8 cellular contexts compared by ENCODE assay signal in genomic region chrX:52934704-52935468, GRCh38. TPM values are rescaled to one million over a fixed set of nuclear protein-coding genes. Genes with fewer than 3 reads are reported as not detected.
DNase-seq lines count a peak whose midpoint lies in the region; ATAC-seq, FAIRE-seq and TF ChIP-seq lines count a peak whose summit lies in the region.

No MANE protein-coding gene starts in this region.

- peaks cover 9% of the 10 kb centered on the region for H3K4me1 Mint-ChIP-seq in activated naive CD8-positive, alpha-beta T cell (ENCODE audit: low read depth)
- H3K4me1 Mint-ChIP-seq in glutamatergic neuron (ENCODE audit: low read depth, unreplicated experiment), result peaks cover 2% of the 10 kb centered on the region

- intact Hi-C loops in pancreas (cut with DNase I) (no loop called here), tibial artery (cut with DNase I; ENCODE audit: low total_unique reads) (no loop called here)

- H3K36me3 ChIP-seq in pancreas (no peaks in the 10 kb centered on the region), tibial artery (no peaks in the 10 kb centered on the region)

- H3K4me3 Mint-ChIP-seq in activated naive CD8-positive, alpha-beta T cell, result peak overlapping the region; percentile 97
- H3K4me3 Mint-ChIP-seq in glutamatergic neuron (ENCODE audit: unreplicated experiment), result peak overlapping the region; percentile 91

- TF ChIP-seq CTCF in GM12872 (IDR thresholded peaks at IDR 0.05; ENCODE audit: insufficient read depth, low read depth, low read length) (peak; percentile 67), glutamatergic neuron (IDR thresholded peaks at IDR 0.05; ENCODE audit: partially characterized antibody, unreplicated experiment) (peak; percentile 89), pancreas (IDR thresholded peaks at IDR 0.05) (peak; percentile 89 to 95 (median 92)), tibial artery (IDR thresholded peaks at IDR 0.05) (peak; percentile 73 to 96)

- H3K4me3 ChIP-seq in pancreas, result peak overlapping the region; percentile 42 to 74 (median 60)
- peak overlapping the region; percentile 59 to 67 for H3K4me3 ChIP-seq in tibial artery

- WGBS in pancreas, 2 donors, result 0% methylated on average over 53 to 61 of the region's 61 CpGs

- H3K27me3 ChIP-seq in pancreas, result peaks cover 0 to 2% (median 0%) of the 10 kb centered on the region in 4 donors
- no peaks in the 10 kb centered on the region for H3K27me3 ChIP-seq in tibial artery

- peak; percentile 51 for FAIRE-seq in pancreas (lab: Jason Lieb, UNC)

- no peaks in the 10 kb centered on the region for H3K27me3 Mint-ChIP-seq in activated naive CD8-positive, alpha-beta T cell
- peaks cover 10% of the 10 kb centered on the region for H3K27me3 Mint-ChIP-seq in glutamatergic neuron (ENCODE audit: unreplicated experiment)

- H3K9me3 ChIP-seq in pancreas, result no peaks in the 10 kb centered on the region
- no peaks in the 10 kb centered on the region for H3K9me3 ChIP-seq in tibial artery

- H3K27ac Mint-ChIP-seq in activated naive CD8-positive, alpha-beta T cell, result peak overlapping the region; percentile 98
- H3K27ac Mint-ChIP-seq in glutamatergic neuron (ENCODE audit: unreplicated experiment), result peak overlapping the region; percentile 97

- ATAC-seq in HG02642 (IDR thresholded peaks at IDR 0.05; ENCODE audit: poor library complexity, unreplicated experiment), result peak; percentile 95
- peak; percentile 96 for ATAC-seq in SK-N-SH treated with all-trans-retinoic acid at 6 μM for 48 hours
- ATAC-seq in pancreas, result peak; percentile 94 to 98 (median 98)

- H3K36me3 Mint-ChIP-seq in activated naive CD8-positive, alpha-beta T cell, result no peaks in the 10 kb centered on the region
- no peaks in the 10 kb centered on the region for H3K36me3 Mint-ChIP-seq in glutamatergic neuron (ENCODE audit: unreplicated experiment)

- H3K4me1 ChIP-seq in pancreas, result peaks cover 0 to 4% (median 4%) of the 10 kb centered on the region in 3 donors
- peaks cover 0 to 4% (median 0%) of the 10 kb centered on the region in 4 donors for H3K4me1 ChIP-seq in tibial artery

- H3K27ac ChIP-seq in pancreas, result peak overlapping the region; percentile 87 to 97 (median 94)
- peak overlapping the region; percentile 90 to 97 for H3K27ac ChIP-seq in tibial artery

- peak; percentile 96 for DNase-seq in NCI-H1092 treated with DMSO at 0.1 percent for 48 hours (lab: John Stamatoyannopoulos, UW)
- DNase-seq in glutamatergic neuron, result peak; percentile 84
- DNase-seq in pancreas, result peak; percentile 89 to 99 (median 98)
- peak; percentile 87 to 94 for DNase-seq in tibial artery

- no peaks in the 10 kb centered on the region for H3K9me3 Mint-ChIP-seq in activated naive CD8-positive, alpha-beta T cell (ENCODE audit: low read depth)
- peaks cover 9% of the 10 kb centered on the region for H3K9me3 Mint-ChIP-seq in glutamatergic neuron (ENCODE audit: unreplicated experiment)

TF ChIP-seq in SK-N-SH treated with all-trans-retinoic acid at 6 μM for 48 hours, 23 proteins besides CTCF, POLR2A, EP300 and RAD21:
- TF ChIP-seq ZNF70 (CRISPR knock-in tag; IDR thresholded peaks at IDR 0.05) (no peak), CSDC2 (CRISPR knock-in tag; IDR thresholded peaks at IDR 0.05) (0 out of 2 replicates have a peak, but pooled peaks have one; percentile 26)

RNA-seq across cellular contexts. Expression of gene FAM156A, which starts 23.4 kb away (rescaled TPM):
- total RNA-seq in glutamatergic neuron (ENCODE audit: unreplicated experiment) (22.1 TPM), pancreas (10 to 100 TPM in 2 of 6 donors, 1 to 10 TPM in 4; 3.2 to 11.5 (median 5.9) TPM)
- 10 to 100 TPM; 14.2 to 23.0 TPM for polyA plus RNA-seq in pancreas

RNA-seq across cellular contexts. Expression of gene FAM156B, which starts 37.8 kb away (rescaled TPM):
- total RNA-seq in glutamatergic neuron (ENCODE audit: unreplicated experiment) (11.8 TPM), pancreas (1 to 10 TPM; 4.5 to 9.9 (median 5.4) TPM)
- polyA plus RNA-seq in pancreas, result 10 to 100 TPM; 49.7 to 83.3 TPM

Comparison
In these comparisons a context has a peak if more than half of its experiments do, and no peak if none do; other contexts are left out.
1. Peak in every context shown above with its lines: DNase-seq, ATAC-seq, H3K4me3 ChIP-seq and H3K27ac ChIP-seq.